ENCODE assay signal across 13 cellular contexts in genomic region chr9:105281272-105281671, GRCh38.
"Had no signal": no experiment of that assay in that cellular context is flagged by ENCODE, and none has a peak within 500 bp of the region (broad histone marks: within the 10 kb centered on the region; RNA-seq: fewer than 3 reads in every experiment).

No MANE protein-coding gene starts in this region.

- H3K27ac ChIP-seq: psoas muscle had no signal

- ATAC-seq: activated CD8-positive, alpha-beta T cell treated with anti-CD3 and anti-CD28 coated beads for 36 hours; naive thymus-derived CD8-positive, alpha-beta T cell; psoas muscle; right cardiac atrium had no signal

- DNase-seq: activated CD4-positive, alpha-beta T cell treated with anti-CD3 and anti-CD28 coated beads for 48 hours; activated CD4-positive, CD25-positive, alpha-beta regulatory T cell; activated CD8-positive, alpha-beta T cell treated with anti-CD3 and anti-CD28 coated beads for 36 hours; activated naive CD4-positive, alpha-beta T cell treated with anti-CD3 and anti-CD28 coated beads for 36 hours; activated T-cell treated with anti-CD3 and anti-CD28 coated beads, Interleukin-2, amount 50 U/mL, for 1 hour; central memory CD4-positive, alpha-beta T cell; endodermal cell; left cardiac atrium; mesendoderm; naive thymus-derived CD8-positive, alpha-beta T cell; psoas muscle; right cardiac atrium; stimulated activated CD4-positive, alpha-beta T cell treated with anti-CD3 and anti-CD28 coated beads, Interleukin-4, amount 100 ng/mL, for 1 hour had no signal

- H3K4me1 ChIP-seq: psoas muscle had no signal

- H3K4me3 ChIP-seq: psoas muscle had no signal

- H3K9me3 ChIP-seq: psoas muscle had no signal
